23 cellular contexts compared by ENCODE assay signal in genomic region chr19:16064209-16064889, GRCh38. TPM values are rescaled to one million over a fixed set of nuclear protein-coding genes. Genes with fewer than 3 reads are reported as not detected.
DNase-seq lines count a peak whose midpoint lies in the region; ATAC-seq, FAIRE-seq and TF ChIP-seq lines count a peak whose summit lies in the region.
"Had no signal": no experiment of that assay in that cellular context is flagged by ENCODE, and none has a peak within 500 bp of the region (broad histone marks: within the 10 kb centered on the region; RNA-seq: fewer than 3 reads in every experiment).

No MANE protein-coding gene starts in this region.

- H2AFZ ChIP-seq in HepG2 (ENCODE audit: low read length) (no peak overlapping the region), K562 (ENCODE audit: low read depth, low read length) (peak overlapping the region; percentile 44)

- TF ChIP-seq CTCF in HepG2 (CRISPR knock-in tag; IDR thresholded peaks at IDR 0.05): no peak
- no peak for TF ChIP-seq CTCF in right lobe of liver (IDR thresholded peaks at IDR 0.05)
- no peak for TF ChIP-seq CTCF in K562 (IDR thresholded peaks at IDR 0.05 in 2 of 3, conservative IDR thresholded peaks at IDR 0.05 in 1 of 3; ENCODE audit: insufficient read depth in 2 of 3, low read depth in 1 of 3, low read length in 3 of 3)
- TF ChIP-seq CTCF in nephron progenitor cell (IDR thresholded peaks at IDR 0.05): no peak
- no peak for TF ChIP-seq CTCF in uterus (IDR thresholded peaks at IDR 0.05)

- POLR2A ChIA-PET in HepG2 (lab: Yijun Ruan, JAX) (interaction anchor here (0.5 to 2.3 kb wide), 5 partner anchors 11 to 121 kb away, joined by 3 to 6 read pairs (median 4); partner anchors contain the start of genes FAM32A, RAB8A and TPM4), K562 (lab: Yijun Ruan, JAX) (interaction anchor here (0.6 to 2.3 kb wide), 5 partner anchors 10 to 25 kb away, joined by 3 to 6 read pairs (median 3); partner anchors contain the start of gene TPM4)

- CTCF ChIA-PET in HepG2 (lab: Yijun Ruan, JAX; ENCODE audit: low intra/inter-chr PET ratio, low total read pairs) (interaction anchor here (3.5 kb wide), 1 partner anchor 118 kb away, joined by 21 read pairs; no protein-coding TSS in a partner anchor), K562 (lab: Yijun Ruan, JAX; ENCODE audit: low intra/inter-chr PET ratio) (no interaction called here)
- CTCF ChIA-PET in activated naive CD4-positive, alpha-beta T cell treated with anti-CD3 and anti-CD28 coated beads, Interleukin-2, amount 10 ng/mL, durations not matched to agents 7 days and 5 days (lab: Charles Lee): interaction anchor here (0.9 to 2.0 kb wide), 6 partner anchors 10 to 118 kb away, joined by 3 to 12 read pairs (median 3); no protein-coding TSS in a partner anchor

- H4K20me1 ChIP-seq in HepG2 (ENCODE audit: insufficient read depth, low read length) (no peaks in the 10 kb centered on the region), K562 (replicated peaks; ENCODE audit: control insufficient read depth, insufficient read depth, low read length) (no peaks in the 10 kb centered on the region)

- peak overlapping the region; percentile 62 for H3K27ac Mint-ChIP-seq in nephron progenitor cell
- no peak overlapping the region for H3K27ac Mint-ChIP-seq in activated naive CD4-positive, alpha-beta T cell treated with anti-CD3 and anti-CD28 coated beads, Interleukin-2, amount 10 ng/mL, durations not matched to agents 7 days and 5 days
- H3K27ac Mint-ChIP-seq: memory B cell; nephron; progenitor cell of endocrine pancreas; T-helper 1 cell treated with Interleukin-12 subunit alpha and Interleukin-12 subunit beta and Interleukin-4 antibody, amounts not matched to agents 30 μg/mL and 1 μg/mL, for 36 hours had no signal

- H3K4me2 ChIP-seq in HepG2 (ENCODE audit: low read depth, low read length) (peak overlapping the region; percentile 62), K562 (ENCODE audit: insufficient read depth, low read length) (no peak overlapping the region; the same call in 1 of the 2 replicates)
- H3K4me2 ChIP-seq: A549 had no signal

- H3K4me3 ChIP-seq in HepG2 (replicated peaks in 1 of 3; ENCODE audit: insufficient read depth in 1 of 3, low read depth in 2 of 3, low read length in 3 of 3): peak overlapping the region in 1 of 3 experiments; percentile 46; a peak in 2 of 6 replicates
- no peak overlapping the region for H3K4me3 ChIP-seq in right lobe of liver
- no peak overlapping the region for H3K4me3 ChIP-seq in K562
- H3K4me3 ChIP-seq in uterus: no peak overlapping the region
- H3K4me3 ChIP-seq: A549 had no signal

- H3K9ac ChIP-seq in HepG2 (ENCODE audit: insufficient read depth, low read depth, low read length): peak overlapping the region; percentile 27; the same call in 1 of the 2 replicates
- peak overlapping the region in 1 of 2 experiments; percentile 76; a peak in 2 of 4 replicates for H3K9ac ChIP-seq in K562 (ENCODE audit: insufficient read depth in 1 of 2, low read depth in 2 of 2, low read length in 2 of 2)

- peaks cover 13% of the 10 kb centered on the region for H3K27me3 Mint-ChIP-seq in nephron progenitor cell (ENCODE audit: low read depth, poor library complexity)
- H3K27me3 Mint-ChIP-seq in activated naive CD4-positive, alpha-beta T cell treated with anti-CD3 and anti-CD28 coated beads, Interleukin-2, amount 10 ng/mL, durations not matched to agents 7 days and 5 days: peaks cover 26% of the 10 kb centered on the region
- H3K27me3 Mint-ChIP-seq: central memory CD8-positive, alpha-beta T cell; progenitor cell of endocrine pancreas had no signal

- peaks cover 20% of the 10 kb centered on the region for H3K9me3 Mint-ChIP-seq in nephron progenitor cell
- peaks cover 4% of the 10 kb centered on the region for H3K9me3 Mint-ChIP-seq in activated naive CD4-positive, alpha-beta T cell treated with anti-CD3 and anti-CD28 coated beads, Interleukin-2, amount 10 ng/mL, durations not matched to agents 7 days and 5 days
- H3K9me3 Mint-ChIP-seq: central memory CD8-positive, alpha-beta T cell had no signal

- H3K36me3 ChIP-seq in HepG2 (replicated peaks in 1 of 2; ENCODE audit: control insufficient read depth in 1 of 2, insufficient read depth in 2 of 2, low read length in 2 of 2) (no peaks in the 10 kb centered on the region), right lobe of liver (no peaks in the 10 kb centered on the region), K562 (ENCODE audit: control insufficient read depth, insufficient read depth, low read length) (no peaks in the 10 kb centered on the region), uterus (no peaks in the 10 kb centered on the region)

- H3K36me3 Mint-ChIP-seq in nephron progenitor cell (ENCODE audit: low read depth): no peaks in the 10 kb centered on the region
- H3K36me3 Mint-ChIP-seq in activated naive CD4-positive, alpha-beta T cell treated with anti-CD3 and anti-CD28 coated beads, Interleukin-2, amount 10 ng/mL, durations not matched to agents 7 days and 5 days: no peaks in the 10 kb centered on the region

- H3K4me1 ChIP-seq in HepG2 (ENCODE audit: insufficient read depth, low read length): peaks cover 28% of the 10 kb centered on the region
- H3K4me1 ChIP-seq in right lobe of liver: no peaks in the 10 kb centered on the region
- H3K4me1 ChIP-seq in K562 (replicated peaks in 1 of 2; ENCODE audit: control insufficient read depth in 2 of 2, insufficient read depth in 2 of 2, low read length in 2 of 2): peaks cover 17 to 21% of the 10 kb centered on the region in 2 experiments; a peak in 4 of 5 replicates
- peaks cover 0 to 15% of the 10 kb centered on the region in 2 donors for H3K4me1 ChIP-seq in uterus

- peaks cover 9% of the 10 kb centered on the region for H3K4me1 Mint-ChIP-seq in nephron progenitor cell
- H3K4me1 Mint-ChIP-seq in activated naive CD4-positive, alpha-beta T cell treated with anti-CD3 and anti-CD28 coated beads, Interleukin-2, amount 10 ng/mL, durations not matched to agents 7 days and 5 days: peaks cover 27% of the 10 kb centered on the region
- H3K4me1 Mint-ChIP-seq: nephron had no signal

- TF ChIP-seq EP300 in HepG2 (IDR thresholded peaks at IDR 0.05; ENCODE audit: low read depth in 2 of 2, low read length in 2 of 2) (no peak), HepG2 (CRISPR knock-in tag; IDR thresholded peaks at IDR 0.05; ENCODE audit: borderline replicate concordance) (no peak), K562 (IDR thresholded peaks at IDR 0.05; ENCODE audit: low read length) (no peak)

- intact Hi-C loops in HepG2 (cut with micrococcal nuclease; ENCODE audit: unreplicated experiment): no loop called here
- intact Hi-C loops in right lobe of liver (cut with DNase I): no loop called here
- intact Hi-C loops in K562 (cut with micrococcal nuclease): no loop called here
- intact Hi-C loops in uterus (cut with DNase I; ENCODE audit: low total_unique reads): no loop called here

- H3K79me2 ChIP-seq in HepG2 (ENCODE audit: insufficient read depth, low read length) (no peaks in the 10 kb centered on the region), K562 (ENCODE audit: control insufficient read depth, insufficient read depth, low read length) (no peaks in the 10 kb centered on the region)

- FAIRE-seq in HepG2 (lab: Jason Lieb, UNC) (no peak), K562 (lab: Jason Lieb, UNC) (no peak)
- FAIRE-seq: A549, urothelium cell line had no signal

- no peak overlapping the region for H3K27ac ChIP-seq in HepG2 (ENCODE audit: extremely low read length, insufficient read depth, low read length)
- no peak overlapping the region for H3K27ac ChIP-seq in right lobe of liver
- H3K27ac ChIP-seq in K562 (ENCODE audit: extremely low read depth, low read depth, low read length): 0 out of 3 replicates have a peak overlapping the region, but pooled peaks have one; percentile 25
- H3K27ac ChIP-seq in uterus: peak overlapping the region; percentile 61 to 100
- H3K27ac ChIP-seq: A549, C4-2B had no signal

- WGBS in HepG2 (ENCODE audit: low lambda C conversion rate): 23% methylated on average over 8 of the region's 16 CpGs
- 100% methylated on average over 2 of the region's 16 CpGs for WGBS in right lobe of liver (ENCODE audit: insufficient coverage, low coverage, low lambda C conversion rate, missing lambda C conversion rate)
- 27% methylated on average over 13 of the region's 16 CpGs for WGBS in K562 (ENCODE audit: insufficient coverage, low coverage, missing lambda C conversion rate)

- H3K27me3 ChIP-seq in HepG2 (ENCODE audit: control insufficient read depth in 1 of 2, insufficient read depth in 2 of 2, low read length in 2 of 2) (no peaks in the 10 kb centered on the region), right lobe of liver (no peaks in the 10 kb centered on the region), K562 (ENCODE audit: control insufficient read depth in 2 of 2, insufficient read depth in 2 of 2, low read length in 2 of 2) (no peaks in the 10 kb centered on the region), uterus (no peaks in the 10 kb centered on the region)

- in situ Hi-C loops in HepG2 (cut with HindIII; ENCODE audit: extremely low pct_ligation_motif_present, low pct_unique_long_range_greater_than_20kb) (no loop called here), K562 (cut with MboI) (no loop called here)

- no peaks in the 10 kb centered on the region for H3K9me1 ChIP-seq in K562 (ENCODE audit: control insufficient read depth, insufficient read depth, low read length)

- H3K9me3 ChIP-seq in HepG2 (ENCODE audit: low read length): no peaks in the 10 kb centered on the region; the same call in 1 of the 2 replicates
- no peaks in the 10 kb centered on the region for H3K9me3 ChIP-seq in right lobe of liver
- H3K9me3 ChIP-seq in K562 (replicated peaks; ENCODE audit: control insufficient read depth, insufficient read depth, low read depth, low read length): peaks cover 2% of the 10 kb centered on the region; the same call in 1 of the 2 replicates
- no peaks in the 10 kb centered on the region for H3K9me3 ChIP-seq in uterus

- ATAC-seq in HepG2: no peak
- ATAC-seq in right lobe of liver: no peak
- no peak for ATAC-seq in K562
- ATAC-seq: A549 had no signal

- no peak for DNase-seq in HepG2 (ENCODE audit: low spot score)
- no peak for DNase-seq in right lobe of liver
- DNase-seq in K562 (ENCODE audit: extremely low read depth in 1 of 4, low spot score in 3 of 4): no peak
- no peak for DNase-seq in nephron progenitor cell
- no peak for DNase-seq in uterus
- DNase-seq in activated naive CD4-positive, alpha-beta T cell treated with anti-CD3 and anti-CD28 coated beads, Interleukin-2, amount 10 ng/mL, durations not matched to agents 7 days and 5 days: no peak
- DNase-seq in effector CD8-positive, alpha-beta T cell (lab: John Stamatoyannopoulos, UW): no peak
- DNase-seq in H4 (ENCODE audit: low spot score): no peak
- DNase-seq: activated CD4-positive, alpha-beta T cell treated with anti-CD3 and anti-CD28 coated beads, Interleukin-2, amount 50 U/mL, for 4 hours; amygdala; erythroblast; NCI-H2227 treated with DMSO at 0.1 percent for 48 hours; NCI-H774; SIG-M5; stimulated activated CD4-positive, alpha-beta T cell treated with anti-CD3 and anti-CD28 coated beads, Interleukin-4, amount 100 ng/mL, for 4 hours had no signal

- no peak overlapping the region for H3K4me3 Mint-ChIP-seq in nephron progenitor cell
- no peak overlapping the region for H3K4me3 Mint-ChIP-seq in activated naive CD4-positive, alpha-beta T cell treated with anti-CD3 and anti-CD28 coated beads, Interleukin-2, amount 10 ng/mL, durations not matched to agents 7 days and 5 days
- H3K4me3 Mint-ChIP-seq: central memory CD8-positive, alpha-beta T cell; memory B cell; nephron; T-helper 1 cell treated with Interleukin-12 subunit alpha and Interleukin-12 subunit beta and Interleukin-4 antibody, amounts not matched to agents 30 μg/mL and 1 μg/mL, for 36 hours had no signal

- no peak for TF ChIP-seq RAD21 in HepG2 (CRISPR knock-in tag; IDR thresholded peaks at IDR 0.05)
- TF ChIP-seq RAD21 in K562 (CRISPR knock-in tag; conservative IDR thresholded peaks at IDR 0.05 in 1 of 2, IDR thresholded peaks at IDR 0.05 in 1 of 2): no peak

- TF ChIP-seq POLR2A in HepG2 (IDR thresholded peaks at IDR 0.05; ENCODE audit: insufficient read depth in 1 of 2, low read depth in 2 of 2, low read length in 2 of 2) (no peak), right lobe of liver (IDR thresholded peaks at IDR 0.05) (no peak), K562 (conservative IDR thresholded peaks at IDR 0.05) (no peak), uterus (IDR thresholded peaks at IDR 0.05) (no peak)

- no TSS peak for BruUV-seq in HepG2 (replicated peaks; lab: Mats Ljungman, UMichigan)
- BruUV-seq in K562 (replicated peaks; lab: Mats Ljungman, UMichigan): no TSS peak

RNA-seq across cellular contexts. Expression of gene TPM4, which starts 11.9 kb away (rescaled TPM):
- total RNA-seq in HepG2 (2016; rRNA removed; fragmentation: Illumina TruSeq; extraction: Trizol) (180 and 226 TPM in 2 replicates), right lobe of liver (10 to 100 TPM; 13.7 to 90.2 (median 45.6) TPM), K562 (2014; rRNA removed) (76.3 and 82.9 TPM in 2 replicates), K562 (2014; rRNA removed; fragmentation: Illumina TruSeq; extraction: Trizol) (81.8 and 91.3 TPM in 2 replicates), K562 (2015; rRNA removed; fragmentation: Illumina TruSeq; extraction: Trizol) (106 and 111 TPM in 2 replicates), K562 (2021) (61.2 and 63.6 TPM in 2 replicates), uterus (100 to 1,000 TPM; 423 to 862 (median 517) TPM)
- total RNA-seq in HepG2 (2016; cell fraction: cytosol; rRNA removed; fragmentation: Illumina TruSeq; extraction: Trizol; ENCODE audit: low read depth): 81.5 and 84.8 TPM in 2 replicates
- total RNA-seq in HepG2 (2016; cell fraction: insoluble cytoplasmic fraction; rRNA removed; fragmentation: Illumina TruSeq; extraction: Trizol): 186 and 214 TPM in 2 replicates
- total RNA-seq in HepG2 (2016; cell fraction: membrane; rRNA removed; fragmentation: Illumina TruSeq; extraction: Trizol): 194 and 200 TPM in 2 replicates
- 74.9 and 75.0 TPM in 2 replicates for total RNA-seq in HepG2 (2016; cell fraction: nucleus; rRNA removed; fragmentation: Illumina TruSeq; extraction: Trizol)
- polyA plus RNA-seq in HepG2 (2011; rRNA removed) (142 and 188 TPM in 2 replicates), K562 (2011; rRNA removed) (104 and 126 TPM in 2 replicates), K562 (2014; fragmentation: Illumina TruSeq; extraction: Trizol) (87.6 and 108 TPM in 2 replicates), K562 (2014; fragmentation: Nextera tagmentation; extraction: Ambion mirVana) (10 to 100 TPM; 28.1 to 34.0 TPM), K562 (2014; rRNA removed) (77.4 and 86.3 TPM in 2 replicates)
- polyA plus RNA-seq in HepG2 (2011; cell fraction: cytosol; rRNA removed): 121 and 146 TPM in 2 replicates
- 57.4 and 58.9 TPM in 2 replicates for polyA plus RNA-seq in HepG2 (2011; cell fraction: nucleus; rRNA removed)
- polyA plus RNA-seq in HepG2 (2012): 139 and 145 TPM in 2 replicates
- 109 and 119 TPM in 2 replicates for polyA plus RNA-seq in HepG2 (2016; cell fraction: cytosol; fragmentation: Illumina TruSeq; extraction: Trizol; ENCODE audit: low read depth)
- polyA plus RNA-seq in HepG2 (2016; cell fraction: insoluble cytoplasmic fraction; fragmentation: Illumina TruSeq; extraction: Trizol; ENCODE audit: low read depth): 311 and 323 TPM in 2 replicates
- 206 and 209 TPM in 2 replicates for polyA plus RNA-seq in HepG2 (2016; cell fraction: membrane; fragmentation: Illumina TruSeq; extraction: Trizol; ENCODE audit: low read depth)
- 143 and 149 TPM in 2 replicates for polyA plus RNA-seq in HepG2 (2016; cell fraction: nucleus; fragmentation: Illumina TruSeq; extraction: Trizol; ENCODE audit: insufficient read depth, low read depth)
- polyA minus RNA-seq in HepG2 (2011; rRNA and poly(A)+ RNA removed; ENCODE audit: low replicate concordance): 72.8 and 124 TPM in 2 replicates
- 91.4 and 93.5 TPM in 2 replicates for polyA minus RNA-seq in HepG2 (2011; cell fraction: cytosol; rRNA and poly(A)+ RNA removed)
- polyA minus RNA-seq in HepG2 (2011; cell fraction: nucleus; rRNA and poly(A)+ RNA removed): 76.0 and 77.5 TPM in 2 replicates
- total RNA-seq in K562 (2011; cell fraction: chromatin; rRNA removed; ENCODE audit: low replicate concordance): 73.0 and 113 TPM in 2 replicates
- 52.4 and 58.9 TPM in 2 replicates for total RNA-seq in K562 (2011; cell fraction: nucleolus; rRNA removed)
- 66.6 and 115 TPM in 2 replicates for total RNA-seq in K562 (2011; cell fraction: nucleoplasm; rRNA removed)
- 36.8 and 82.5 TPM in 2 replicates for polyA plus RNA-seq in K562 (2011; cell fraction: cytosol; rRNA removed)
- 30.6 and 46.4 TPM in 2 replicates for polyA plus RNA-seq in K562 (2011; cell fraction: nucleus; rRNA removed)
- polyA plus RNA-seq in K562 (2012): 90.1 and 265 TPM in 2 replicates
- 79.9 and 121 TPM in 2 replicates for polyA minus RNA-seq in K562 (2011; rRNA and poly(A)+ RNA removed)
- 31.3 and 61.1 TPM in 2 replicates for polyA minus RNA-seq in K562 (2011; cell fraction: cytosol; rRNA and poly(A)+ RNA removed)
- 17.5 and 35.4 TPM in 2 replicates for polyA minus RNA-seq in K562 (2011; cell fraction: nucleus; rRNA and poly(A)+ RNA removed)
- total RNA-seq in H4 (2014; rRNA removed; shearing (Covaris generic)): 975 and 1,019 TPM in 2 replicates

RNA-seq across cellular contexts. Expression of gene RAB8A, which starts 47.3 kb away (rescaled TPM):
- total RNA-seq in HepG2 (2016; rRNA removed; fragmentation: Illumina TruSeq; extraction: Trizol) (44.8 and 45.0 TPM in 2 replicates), right lobe of liver (10 to 100 TPM; 59.5 to 88.4 (median 72.5) TPM), K562 (2014; rRNA removed) (42.5 and 47.2 TPM in 2 replicates), K562 (2014; rRNA removed; fragmentation: Illumina TruSeq; extraction: Trizol) (60.2 and 66.7 TPM in 2 replicates), K562 (2015; rRNA removed; fragmentation: Illumina TruSeq; extraction: Trizol) (92.0 and 102 TPM in 2 replicates), K562 (2021) (71.9 and 82.7 TPM in 2 replicates), uterus (10 to 100 TPM; 13.3 to 67.4 (median 40.7) TPM)
- total RNA-seq in HepG2 (2016; cell fraction: cytosol; rRNA removed; fragmentation: Illumina TruSeq; extraction: Trizol; ENCODE audit: low read depth): 12.2 and 13.0 TPM in 2 replicates
- total RNA-seq in HepG2 (2016; cell fraction: insoluble cytoplasmic fraction; rRNA removed; fragmentation: Illumina TruSeq; extraction: Trizol): 42.2 and 46.8 TPM in 2 replicates
- 26.3 and 29.3 TPM in 2 replicates for total RNA-seq in HepG2 (2016; cell fraction: membrane; rRNA removed; fragmentation: Illumina TruSeq; extraction: Trizol)
- 27.3 and 27.8 TPM in 2 replicates for total RNA-seq in HepG2 (2016; cell fraction: nucleus; rRNA removed; fragmentation: Illumina TruSeq; extraction: Trizol)
- polyA plus RNA-seq in HepG2 (2011; rRNA removed) (36.7 and 37.0 TPM in 2 replicates), K562 (2011; rRNA removed) (45.4 and 66.9 TPM in 2 replicates), K562 (2014; fragmentation: Illumina TruSeq; extraction: Trizol) (53.2 and 55.4 TPM in 2 replicates), K562 (2014; fragmentation: Nextera tagmentation; extraction: Ambion mirVana) (10 to 100 TPM; 11.2 to 13.9 TPM), K562 (2014; rRNA removed) (47.1 and 80.1 TPM in 2 replicates)
- polyA plus RNA-seq in HepG2 (2011; cell fraction: cytosol; rRNA removed): 37.0 and 45.8 TPM in 2 replicates
- polyA plus RNA-seq in HepG2 (2011; cell fraction: nucleus; rRNA removed): 18.8 and 19.5 TPM in 2 replicates
- 25.7 and 50.6 TPM in 2 replicates for polyA plus RNA-seq in HepG2 (2012)
- 9.1 and 10.9 TPM in 2 replicates for polyA plus RNA-seq in HepG2 (2016; cell fraction: cytosol; fragmentation: Illumina TruSeq; extraction: Trizol; ENCODE audit: low read depth)
- polyA plus RNA-seq in HepG2 (2016; cell fraction: insoluble cytoplasmic fraction; fragmentation: Illumina TruSeq; extraction: Trizol; ENCODE audit: low read depth): 58.6 and 65.5 TPM in 2 replicates
- polyA plus RNA-seq in HepG2 (2016; cell fraction: membrane; fragmentation: Illumina TruSeq; extraction: Trizol; ENCODE audit: low read depth): 18.8 and 20.6 TPM in 2 replicates
- 51.5 and 63.5 TPM in 2 replicates for polyA plus RNA-seq in HepG2 (2016; cell fraction: nucleus; fragmentation: Illumina TruSeq; extraction: Trizol; ENCODE audit: insufficient read depth, low read depth)
- 59.4 and 156 TPM in 2 replicates for polyA minus RNA-seq in HepG2 (2011; rRNA and poly(A)+ RNA removed; ENCODE audit: low replicate concordance)
- 50.6 TPM in 2 replicates for polyA minus RNA-seq in HepG2 (2011; cell fraction: cytosol; rRNA and poly(A)+ RNA removed)
- polyA minus RNA-seq in HepG2 (2011; cell fraction: nucleus; rRNA and poly(A)+ RNA removed): 60.1 and 69.0 TPM in 2 replicates
- total RNA-seq in K562 (2011; cell fraction: chromatin; rRNA removed; ENCODE audit: low replicate concordance): 81.6 and 164 TPM in 2 replicates
- total RNA-seq in K562 (2011; cell fraction: nucleolus; rRNA removed): 94.9 and 99.9 TPM in 2 replicates
- total RNA-seq in K562 (2011; cell fraction: nucleoplasm; rRNA removed): 96.1 and 105 TPM in 2 replicates
- polyA plus RNA-seq in K562 (2011; cell fraction: cytosol; rRNA removed): 50.7 and 63.0 TPM in 2 replicates
- polyA plus RNA-seq in K562 (2011; cell fraction: nucleus; rRNA removed): 33.2 and 35.1 TPM in 2 replicates
- 34.9 and 92.8 TPM in 2 replicates for polyA plus RNA-seq in K562 (2012)
- 168 and 219 TPM in 2 replicates for polyA minus RNA-seq in K562 (2011; rRNA and poly(A)+ RNA removed)
- 52.2 and 76.3 TPM in 2 replicates for polyA minus RNA-seq in K562 (2011; cell fraction: cytosol; rRNA and poly(A)+ RNA removed)
- 34.5 and 60.4 TPM in 2 replicates for polyA minus RNA-seq in K562 (2011; cell fraction: nucleus; rRNA and poly(A)+ RNA removed)
- total RNA-seq in H4 (2014; rRNA removed; shearing (Covaris generic)): 134 and 136 TPM in 2 replicates

Comparison
In these comparisons a context has a peak if more than half of its experiments do, and no peak if none do; other contexts are left out.
1. H3K27ac ChIP-seq: peak in K562 (single experiment) and uterus (2 of 2); none in HepG2 (single experiment) and right lobe of liver (0 of 3).
2. Of the 241 proteins assayed by ChIP-seq in both HepG2 and K562: peak only in HepG2: GABPB1; only in K562: FOSL1 and ZBTB7A; in both: none; in neither: 237; mixed calls (peak in some experiments, not most) for 1.